19 cellular contexts compared by ENCODE assay signal in genomic region chr9:102164247-102164646, GRCh38.
DNase-seq lines count a peak whose midpoint lies in the region; ATAC-seq, FAIRE-seq and TF ChIP-seq lines count a peak whose summit lies in the region.
"Had no signal": no experiment of that assay in that cellular context is flagged by ENCODE, and none has a peak within 500 bp of the region (broad histone marks: within the 10 kb centered on the region; RNA-seq: fewer than 3 reads in every experiment).

No MANE protein-coding gene starts in this region.

- TF ChIP-seq CTCF in 22Rv1 (IDR thresholded peaks at IDR 0.05), result no peak
- no peak for TF ChIP-seq CTCF in right atrium auricular region (IDR thresholded peaks at IDR 0.05)

- no peak for TF ChIP-seq POLR2A in H54 (IDR thresholded peaks at IDR 0.05; ENCODE audit: low read depth, low read length)

- DNase-seq in H54 (ENCODE audit: insufficient read length, low spot score) (no peak), left lobe of liver (ENCODE audit: low spot score) (no peak), urothelium cell line (ENCODE audit: low spot score) (no peak), NCI-H2227 treated with DMSO at 0.1 percent for 48 hours (lab: John Stamatoyannopoulos, UW) (no peak), right atrium auricular region (ENCODE audit: low spot score) (no peak)
- DNase-seq: 8988T; AML-193; Caco-2; Calu3; CD4-positive, alpha-beta T cell; CD8-positive, alpha-beta T cell; DMS79 treated with DMSO at 0.1 percent for 48 hours; GF-D8 had no signal

- peak; percentile 68 for ATAC-seq in left lobe of liver
- ATAC-seq: CD8-positive, alpha-beta T cell had no signal

- no peaks in the 10 kb centered on the region for H3K27me3 ChIP-seq in right atrium auricular region
- H3K27me3 ChIP-seq: BLaER1 treated with 17β-estradiol and CSF1 and Interleukin-3, amounts not matched to agents 10 nM and 100 nM had no signal

- FAIRE-seq in H54 (lab: Jason Lieb, UNC) (peak; percentile 11), urothelium cell line (lab: Jason Lieb, UNC) (no peak)
- FAIRE-seq: D721Med, GM12891, GM19239 had no signal

- H3K27ac ChIP-seq in 22Rv1 (peak overlapping the region; percentile 52), right atrium auricular region (no peak overlapping the region)
- H3K27ac ChIP-seq: BLaER1 treated with 17β-estradiol and CSF1 and Interleukin-3, amounts not matched to agents 10 nM and 100 nM; C4-2B had no signal

- no peak overlapping the region for H3K4me3 ChIP-seq in right atrium auricular region
- H3K4me3 ChIP-seq: BLaER1 treated with 17β-estradiol and CSF1 and Interleukin-3, amounts not matched to agents 10 nM and 100 nM had no signal

- H3K4me1 ChIP-seq in right atrium auricular region, result no peaks in the 10 kb centered on the region
- H3K4me1 ChIP-seq: Caco-2 had no signal

- no peaks in the 10 kb centered on the region for H3K36me3 ChIP-seq in right atrium auricular region
- H3K36me3 ChIP-seq: BLaER1 treated with 17β-estradiol and CSF1 and Interleukin-3, amounts not matched to agents 10 nM and 100 nM had no signal

- H3K9me3 ChIP-seq in right atrium auricular region, result no peaks in the 10 kb centered on the region
- H3K9me3 ChIP-seq: Caco-2 had no signal
